23 cellular contexts compared by ENCODE assay signal in the genomic region with DNA sequence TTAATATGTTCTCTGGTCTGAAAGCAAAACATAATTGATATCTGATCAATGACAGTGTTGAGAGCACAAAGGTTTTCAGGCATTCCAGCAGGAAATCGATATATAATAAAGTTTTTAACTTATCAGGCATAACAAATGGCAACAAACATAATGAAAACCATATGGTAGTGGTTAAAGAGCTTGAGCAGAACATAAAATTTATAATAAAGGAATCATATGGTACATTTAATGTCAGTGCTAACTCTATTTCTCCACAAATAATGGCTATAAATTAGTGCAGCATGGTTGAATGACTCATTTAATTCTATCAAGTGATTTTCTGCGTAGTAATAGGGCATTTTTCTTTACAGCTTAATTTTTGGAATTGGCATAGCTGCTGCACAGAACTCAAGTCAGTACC.
DNase-seq lines count a peak whose midpoint lies in the region; ATAC-seq and TF ChIP-seq lines count a peak whose summit lies in the region.
"Had no signal": no experiment of that assay in that cellular context is flagged by ENCODE, and none has a peak within 500 bp of the region (broad histone marks: within the 10 kb centered on the region; RNA-seq: fewer than 3 reads in every experiment).

No MANE protein-coding gene starts in this region.

- POLR2A ChIA-PET in RWPE1 (lab: Yijun Ruan, JAX; ENCODE audit: low non-redundant PET), result no interaction called here

- H3K36me3 ChIP-seq in SK-N-MC (ENCODE audit: insufficient read depth, low read length), result no peaks in the 10 kb centered on the region
- H3K36me3 ChIP-seq: BE2C, BLaER1 had no signal

- CTCF ChIA-PET in RWPE1 (lab: Yijun Ruan, JAX), result no interaction called here

- H3K9ac ChIP-seq in SK-N-MC (ENCODE audit: insufficient read length), result no peak overlapping the region
- H3K9ac ChIP-seq: BLaER1 had no signal

- H3K4me3 Mint-ChIP-seq in endothelial cell (ENCODE audit: unreplicated experiment), result no peak overlapping the region
- H3K4me3 Mint-ChIP-seq: CD14-positive monocyte; CD4-positive, alpha-beta memory T cell; CD4-positive, CD25-positive, alpha-beta regulatory T cell; CD8-positive, alpha-beta memory T cell had no signal

- DNase-seq in SK-N-MC (ENCODE audit: low read depth, low spot score) (no peak), fibroblast of mammary gland (ENCODE audit: low read depth) (peak; percentile 3), endothelial cell (ENCODE audit: low spot score) (no peak), DMS79 (lab: John Stamatoyannopoulos, UW) (no peak), RWPE1 (ENCODE audit: low spot score) (no peak)
- DNase-seq: 8988T; ACHN; BE2C; C1 segment of cervical spinal cord; CD4-positive, alpha-beta memory T cell; CD4-positive, CD25-positive, alpha-beta regulatory T cell; CD8-positive, alpha-beta memory T cell; COR-L47; DMS 273 treated with DMSO at 0.1 percent for 48 hours; DMS153; DMS53; DMS79 treated with DMSO at 0.1 percent for 48 hours; GF-D8 had no signal

- H3K4me1 Mint-ChIP-seq in endothelial cell (ENCODE audit: unreplicated experiment), result no peaks in the 10 kb centered on the region
- H3K4me1 Mint-ChIP-seq: CD14-positive monocyte; CD4-positive, alpha-beta memory T cell; CD4-positive, CD25-positive, alpha-beta regulatory T cell; CD8-positive, alpha-beta memory T cell had no signal

- H3K4me3 ChIP-seq in SK-N-MC (no peak overlapping the region), fibroblast of mammary gland (ENCODE audit: control insufficient read depth, low read depth, low read length) (no peak overlapping the region)
- H3K4me3 ChIP-seq: BLaER1, GM12878 had no signal

- no peaks in the 10 kb centered on the region for H3K36me3 Mint-ChIP-seq in endothelial cell (ENCODE audit: low read depth, unreplicated experiment)
- H3K36me3 Mint-ChIP-seq: CD14-positive monocyte; CD4-positive, alpha-beta memory T cell; CD4-positive, CD25-positive, alpha-beta regulatory T cell; CD8-positive, alpha-beta memory T cell had no signal

- peak overlapping the region; percentile 10; the same call in 1 of the 2 replicates for H3K27ac ChIP-seq in SK-N-MC
- H3K27ac ChIP-seq in RWPE1, result no peak overlapping the region
- H3K27ac ChIP-seq: BLaER1 had no signal

- no peak overlapping the region for H3K27ac Mint-ChIP-seq in endothelial cell (ENCODE audit: unreplicated experiment)
- H3K27ac Mint-ChIP-seq: CD14-positive monocyte; CD4-positive, alpha-beta memory T cell; CD4-positive, CD25-positive, alpha-beta regulatory T cell; CD8-positive, alpha-beta memory T cell had no signal

- H3K27me3 Mint-ChIP-seq in endothelial cell (ENCODE audit: unreplicated experiment), result no peaks in the 10 kb centered on the region
- H3K27me3 Mint-ChIP-seq: CD4-positive, alpha-beta memory T cell; CD4-positive, CD25-positive, alpha-beta regulatory T cell; CD8-positive, alpha-beta memory T cell had no signal

- H3K9me3 Mint-ChIP-seq in endothelial cell (ENCODE audit: unreplicated experiment), result no peaks in the 10 kb centered on the region
- H3K9me3 Mint-ChIP-seq: CD4-positive, CD25-positive, alpha-beta regulatory T cell; CD8-positive, alpha-beta memory T cell had no signal

- ATAC-seq in SK-N-SH treated with all-trans-retinoic acid at 6 μM for 48 hours (peak; percentile 71), HG02759 (IDR thresholded peaks at IDR 0.05; ENCODE audit: unreplicated experiment) (no peak)
- ATAC-seq: GM12878 had no signal

- no peaks in the 10 kb centered on the region for H3K9me3 ChIP-seq in SK-N-MC (ENCODE audit: low read depth, low read length)
- H3K9me3 ChIP-seq: BE2C, BLaER1 had no signal

- TF ChIP-seq CTCF in fibroblast of mammary gland (conservative IDR thresholded peaks at IDR 0.05; ENCODE audit: control insufficient read depth, insufficient read depth, low read depth, low read length), result no peak
- TF ChIP-seq CTCF in endothelial cell (IDR thresholded peaks at IDR 0.05; ENCODE audit: unreplicated experiment), result no peak
- TF ChIP-seq CTCF in RWPE1 (conservative IDR thresholded peaks at IDR 0.05; ENCODE audit: low read depth), result no peak

TF ChIP-seq in SK-N-SH treated with all-trans-retinoic acid at 6 μM for 48 hours, 23 proteins besides CTCF, POLR2A, EP300 and RAD21 (continues in another document):
- TF ChIP-seq OSR1 (CRISPR knock-in tag; IDR thresholded peaks at IDR 0.05) (no peak), ZNF8 (CRISPR knock-in tag; IDR thresholded peaks at IDR 0.05) (no peak; the same call in 1 of the 2 replicates), ZFP3 (CRISPR knock-in tag; IDR thresholded peaks at IDR 0.05) (no peak), ESRRG (CRISPR knock-in tag; IDR thresholded peaks at IDR 0.05) (no peak), ISL1 (CRISPR knock-in tag; IDR thresholded peaks at IDR 0.05) (peak; percentile 89), PPARA (CRISPR knock-in tag; IDR thresholded peaks at IDR 0.05; ENCODE audit: borderline replicate concordance) (no peak), ARNTL (CRISPR knock-in tag; IDR thresholded peaks at IDR 0.05; ENCODE audit: borderline replicate concordance, low read depth) (no peak), RARB (CRISPR knock-in tag; IDR thresholded peaks at IDR 0.05) (no peak), TCF4 (CRISPR knock-in tag; IDR thresholded peaks at IDR 0.05; ENCODE audit: borderline replicate concordance) (peak; percentile 96), ZC3H10 (CRISPR knock-in tag; IDR thresholded peaks at IDR 0.05) (peak; percentile 89), BACH2 (CRISPR knock-in tag; IDR thresholded peaks at IDR 0.05; ENCODE audit: borderline replicate concordance) (no peak)
- TF ChIP-seq, protein P1, sequence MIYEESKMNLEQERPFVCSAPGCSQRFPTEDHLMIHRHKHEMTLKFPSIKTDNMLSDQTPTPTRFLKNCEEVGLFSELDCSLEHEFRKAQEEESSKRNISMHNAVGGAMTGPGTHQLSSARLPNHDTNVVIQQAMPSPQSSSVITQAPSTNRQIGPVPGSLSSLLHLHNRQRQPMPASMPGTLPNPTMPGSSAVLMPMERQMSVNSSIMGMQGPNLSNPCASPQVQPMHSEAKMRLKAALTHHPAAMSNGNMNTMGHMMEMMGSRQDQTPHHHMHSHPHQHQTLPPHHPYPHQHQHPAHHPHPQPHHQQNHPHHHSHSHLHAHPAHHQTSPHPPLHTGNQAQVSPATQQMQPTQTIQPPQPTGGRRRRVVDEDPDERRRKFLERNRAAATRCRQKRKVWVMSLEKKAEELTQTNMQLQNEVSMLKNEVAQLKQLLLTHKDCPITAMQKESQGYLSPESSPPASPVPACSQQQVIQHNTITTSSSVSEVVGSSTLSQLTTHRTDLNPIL (CRISPR knock-in tag; IDR thresholded peaks at IDR 0.05; ENCODE audit: low read depth), result no peak
- TF ChIP-seq, protein P2, sequence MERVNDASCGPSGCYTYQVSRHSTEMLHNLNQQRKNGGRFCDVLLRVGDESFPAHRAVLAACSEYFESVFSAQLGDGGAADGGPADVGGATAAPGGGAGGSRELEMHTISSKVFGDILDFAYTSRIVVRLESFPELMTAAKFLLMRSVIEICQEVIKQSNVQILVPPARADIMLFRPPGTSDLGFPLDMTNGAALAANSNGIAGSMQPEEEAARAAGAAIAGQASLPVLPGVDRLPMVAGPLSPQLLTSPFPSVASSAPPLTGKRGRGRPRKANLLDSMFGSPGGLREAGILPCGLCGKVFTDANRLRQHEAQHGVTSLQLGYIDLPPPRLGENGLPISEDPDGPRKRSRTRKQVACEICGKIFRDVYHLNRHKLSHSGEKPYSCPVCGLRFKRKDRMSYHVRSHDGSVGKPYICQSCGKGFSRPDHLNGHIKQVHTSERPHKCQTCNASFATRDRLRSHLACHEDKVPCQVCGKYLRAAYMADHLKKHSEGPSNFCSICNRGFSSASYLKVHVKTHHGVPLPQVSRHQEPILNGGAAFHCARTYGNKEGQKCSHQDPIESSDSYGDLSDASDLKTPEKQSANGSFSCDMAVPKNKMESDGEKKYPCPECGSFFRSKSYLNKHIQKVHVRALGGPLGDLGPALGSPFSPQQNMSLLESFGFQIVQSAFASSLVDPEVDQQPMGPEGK (CRISPR knock-in tag; IDR thresholded peaks at IDR 0.05; ENCODE audit: borderline replicate concordance), result peak; percentile 78; the same call in 1 of the 2 replicates
- TF ChIP-seq, protein P3, sequence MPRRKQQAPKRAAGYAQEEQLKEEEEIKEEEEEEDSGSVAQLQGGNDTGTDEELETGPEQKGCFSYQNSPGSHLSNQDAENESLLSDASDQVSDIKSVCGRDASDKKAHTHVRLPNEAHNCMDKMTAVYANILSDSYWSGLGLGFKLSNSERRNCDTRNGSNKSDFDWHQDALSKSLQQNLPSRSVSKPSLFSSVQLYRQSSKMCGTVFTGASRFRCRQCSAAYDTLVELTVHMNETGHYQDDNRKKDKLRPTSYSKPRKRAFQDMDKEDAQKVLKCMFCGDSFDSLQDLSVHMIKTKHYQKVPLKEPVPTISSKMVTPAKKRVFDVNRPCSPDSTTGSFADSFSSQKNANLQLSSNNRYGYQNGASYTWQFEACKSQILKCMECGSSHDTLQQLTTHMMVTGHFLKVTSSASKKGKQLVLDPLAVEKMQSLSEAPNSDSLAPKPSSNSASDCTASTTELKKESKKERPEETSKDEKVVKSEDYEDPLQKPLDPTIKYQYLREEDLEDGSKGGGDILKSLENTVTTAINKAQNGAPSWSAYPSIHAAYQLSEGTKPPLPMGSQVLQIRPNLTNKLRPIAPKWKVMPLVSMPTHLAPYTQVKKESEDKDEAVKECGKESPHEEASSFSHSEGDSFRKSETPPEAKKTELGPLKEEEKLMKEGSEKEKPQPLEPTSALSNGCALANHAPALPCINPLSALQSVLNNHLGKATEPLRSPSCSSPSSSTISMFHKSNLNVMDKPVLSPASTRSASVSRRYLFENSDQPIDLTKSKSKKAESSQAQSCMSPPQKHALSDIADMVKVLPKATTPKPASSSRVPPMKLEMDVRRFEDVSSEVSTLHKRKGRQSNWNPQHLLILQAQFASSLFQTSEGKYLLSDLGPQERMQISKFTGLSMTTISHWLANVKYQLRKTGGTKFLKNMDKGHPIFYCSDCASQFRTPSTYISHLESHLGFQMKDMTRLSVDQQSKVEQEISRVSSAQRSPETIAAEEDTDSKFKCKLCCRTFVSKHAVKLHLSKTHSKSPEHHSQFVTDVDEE (CRISPR knock-in tag; IDR thresholded peaks at IDR 0.05), result peak; percentile 59; the same call in 1 of the 2 replicates
- TF ChIP-seq, protein P4, sequence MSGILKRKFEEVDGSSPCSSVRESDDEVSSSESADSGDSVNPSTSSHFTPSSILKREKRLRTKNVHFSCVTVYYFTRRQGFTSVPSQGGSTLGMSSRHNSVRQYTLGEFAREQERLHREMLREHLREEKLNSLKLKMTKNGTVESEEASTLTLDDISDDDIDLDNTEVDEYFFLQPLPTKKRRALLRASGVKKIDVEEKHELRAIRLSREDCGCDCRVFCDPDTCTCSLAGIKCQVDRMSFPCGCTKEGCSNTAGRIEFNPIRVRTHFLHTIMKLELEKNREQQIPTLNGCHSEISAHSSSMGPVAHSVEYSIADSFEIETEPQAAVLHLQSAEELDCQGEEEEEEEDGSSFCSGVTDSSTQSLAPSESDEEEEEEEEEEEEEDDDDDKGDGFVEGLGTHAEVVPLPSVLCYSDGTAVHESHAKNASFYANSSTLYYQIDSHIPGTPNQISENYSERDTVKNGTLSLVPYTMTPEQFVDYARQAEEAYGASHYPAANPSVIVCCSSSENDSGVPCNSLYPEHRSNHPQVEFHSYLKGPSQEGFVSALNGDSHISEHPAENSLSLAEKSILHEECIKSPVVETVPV (CRISPR knock-in tag; IDR thresholded peaks at IDR 0.05), result peak; percentile 49; the same call in 1 of the 2 replicates
